15 cellular contexts compared by ENCODE assay signal in genomic region chr5:1875843-1876671, GRCh38. TPM values are rescaled to one million over a fixed set of nuclear protein-coding genes. Genes with fewer than 3 reads are reported as not detected.
A peak's percentile ranks its signal among the peaks of the same experiment; 100 is the strongest.
DNase-seq lines count a peak whose midpoint lies in the region; ATAC-seq, FAIRE-seq and TF ChIP-seq lines count a peak whose summit lies in the region.
"Had no signal": no experiment of that assay in that cellular context is flagged by ENCODE, and none has a peak within 500 bp of the region (broad histone marks: within the 10 kb centered on the region; RNA-seq: fewer than 3 reads in every experiment).

No MANE protein-coding gene starts in this region.

- H3K9me3 Mint-ChIP-seq in neural progenitor cell: peaks cover 13% of the 10 kb centered on the region

- H3K4me1 ChIP-seq in IMR-90 (ENCODE audit: control insufficient read depth, insufficient read depth, low read length) (no peaks in the 10 kb centered on the region; the same call in 1 of the 2 replicates), H1 (replicated peaks in 1 of 4; ENCODE audit: control insufficient read depth in 3 of 4, insufficient read depth in 4 of 4, low read length in 3 of 4) (peaks cover 3 to 32% (median 13%) of the 10 kb centered on the region in 4 experiments), neural progenitor cell (peaks cover 26% of the 10 kb centered on the region)

- BruUV-seq in IMR-90 (replicated peaks; lab: Mats Ljungman, UMichigan): no TSS peak

- H3K9me3 ChIP-seq in IMR-90 (ENCODE audit: control insufficient read depth, insufficient read depth, low read length) (peaks cover 6% of the 10 kb centered on the region; the same call in 1 of the 2 replicates), H1 (ENCODE audit: insufficient read depth in 2 of 2, low read depth in 1 of 2, low read length in 1 of 2) (peaks cover 0 to 3% of the 10 kb centered on the region in 2 experiments; a peak in 1 of 4 replicates), neural progenitor cell (ENCODE audit: low read depth) (no peaks in the 10 kb centered on the region)
- H3K9me3 ChIP-seq: thoracic aorta had no signal

- H2BK15ac ChIP-seq in IMR-90 (ENCODE audit: low read depth, low read length) (no peak overlapping the region), H1 (ENCODE audit: low read length) (no peak overlapping the region)

- no peak overlapping the region for H3K27ac Mint-ChIP-seq in neural progenitor cell

- H3K4me3 Mint-ChIP-seq in neural progenitor cell: peak overlapping the region; percentile 76

- H3K36me3 ChIP-seq in IMR-90 (ENCODE audit: control insufficient read depth, insufficient read depth, low read length) (no peaks in the 10 kb centered on the region), H1 (ENCODE audit: control insufficient read depth in 2 of 4, insufficient read depth in 4 of 4, low read length in 3 of 4) (peaks cover 0 to 13% (median 0%) of the 10 kb centered on the region in 4 experiments; a peak in 1 of 8 replicates), neural progenitor cell (no peaks in the 10 kb centered on the region)
- H3K36me3 ChIP-seq: thoracic aorta had no signal

- peak overlapping the region; percentile 48 for H2AK9ac ChIP-seq in IMR-90 (replicated peaks; ENCODE audit: low read depth, low read length, poor library complexity)

- FAIRE-seq in H1 (lab: Jason Lieb, UNC): no peak

- H3K4me1 Mint-ChIP-seq in neural progenitor cell: peaks cover 24% of the 10 kb centered on the region

- H3K4me2 ChIP-seq in IMR-90 (ENCODE audit: low read depth, low read length): no peak overlapping the region
- peak overlapping the region; percentile 75 to 79 for H3K4me2 ChIP-seq in H1 (ENCODE audit: insufficient read depth in 1 of 2, low read depth in 2 of 2, low read length in 2 of 2)
- H3K4me2 ChIP-seq in neural progenitor cell: peak overlapping the region; percentile 68

- H3K23ac ChIP-seq in IMR-90 (ENCODE audit: low read depth, low read length) (no peak overlapping the region), H1 (ENCODE audit: insufficient read length) (no peak overlapping the region)

- H3K23me2 ChIP-seq in H1 (ENCODE audit: low read depth, low read length): peaks cover 14% of the 10 kb centered on the region; the same call in 1 of the 2 replicates

- H3K56ac ChIP-seq in IMR-90 (ENCODE audit: extremely low read depth, insufficient read depth, low read length) (no peak overlapping the region), H1 (replicated peaks; ENCODE audit: insufficient read length, low read depth, low read length) (no peak overlapping the region)

- H3K4me3 ChIP-seq in IMR-90 (ENCODE audit: insufficient read depth, low read depth, low read length): no peak overlapping the region
- peak overlapping the region; percentile 1 to 54 (median 15); a peak in 5 of 8 replicates for H3K4me3 ChIP-seq in H1 (ENCODE audit: extremely low read depth in 1 of 4, insufficient read depth in 2 of 4, low read depth in 3 of 4, low read length in 4 of 4)
- H3K4me3 ChIP-seq in neural progenitor cell: peak overlapping the region; percentile 22
- H3K4me3 ChIP-seq: thoracic aorta had no signal

- no peak overlapping the region for H3K27ac ChIP-seq in IMR-90 (ENCODE audit: insufficient read depth, low read length)
- no peak overlapping the region for H3K27ac ChIP-seq in H1 (ENCODE audit: low read depth, low read length)
- H3K27ac ChIP-seq in neural progenitor cell: no peak overlapping the region
- H3K27ac ChIP-seq: thoracic aorta had no signal

- in situ Hi-C loops in IMR-90 (cut with MboI; ENCODE audit: low sequenced_read_pairs): no loop called here

- H3K18ac ChIP-seq in IMR-90 (ENCODE audit: low read depth, low read length) (no peak overlapping the region), H1 (ENCODE audit: extremely low read depth, low read length) (no peak overlapping the region)

- DNase-seq in COLO668 (lab: John Stamatoyannopoulos, UW; ENCODE audit: unreplicated experiment): peak; percentile 21
- DNase-seq in IMR-90: no peak
- DNase-seq in H1 (ENCODE audit: low read depth in 1 of 2, low spot score in 2 of 2): peak in 1 of 2 experiments; percentile 76
- peak; percentile 74 for DNase-seq in neural progenitor cell (ENCODE audit: low spot score)
- no peak for DNase-seq in NCI-H2196 treated with DMSO at 0.1 percent for 48 hours (lab: John Stamatoyannopoulos, UW; ENCODE audit: unreplicated experiment)
- DNase-seq in COR-L47 (lab: John Stamatoyannopoulos, UW): no peak
- DNase-seq: NCI-H1417 treated with DMSO at 0.1 percent for 48 hours had no signal

- H2AK5ac ChIP-seq in IMR-90 (ENCODE audit: low read depth, low read length) (no peak overlapping the region), H1 (ENCODE audit: low read depth, low read length) (no peak overlapping the region)

- H4K5ac ChIP-seq in IMR-90 (ENCODE audit: low read depth, low read length) (no peak overlapping the region), H1 (ENCODE audit: insufficient read length, low read depth, low read length) (no peak overlapping the region)

- dilution Hi-C loops in IMR-90 (cut with HindIII; ENCODE audit: low sequenced_read_pairs, unreplicated experiment): no loop called here

- TF ChIP-seq POLR2A in IMR-90 (IDR thresholded peaks at IDR 0.05; ENCODE audit: low read depth, low read length) (no peak), H1 (IDR thresholded peaks at IDR 0.05; ENCODE audit: control extremely low read depth in 1 of 2, low read depth in 2 of 2, low read length in 2 of 2) (no peak)

- CTCF ChIA-PET in IMR-90 (lab: Yijun Ruan, JAX): no interaction called here
- CTCF ChIA-PET in H1 (lab: Charles Lee; ENCODE audit: partially characterized antibody): interaction anchor here (1.0 to 1.2 kb wide), 4 partner anchors 9 to 134 kb away, joined by 3 to 4 read pairs (median 3); no protein-coding TSS in a partner anchor

- ATAC-seq in IMR-90 (ENCODE audit: low read depth) (no peak), GM19395 (IDR thresholded peaks at IDR 0.05; ENCODE audit: unreplicated experiment) (no peak), HG03571 (IDR thresholded peaks at IDR 0.05; ENCODE audit: unreplicated experiment) (no peak)
- ATAC-seq: activated CD4-positive, CD25-positive, alpha-beta regulatory T cell treated with anti-CD3 and anti-CD28 coated beads, Interleukin-2, amount 50 U/mL, for 24 hours; sciatic nerve had no signal

- H4K91ac ChIP-seq in IMR-90 (ENCODE audit: insufficient read depth, low read depth, low read length) (no peak overlapping the region), H1 (replicated peaks; ENCODE audit: insufficient read length, low read length) (no peak overlapping the region)

- peaks cover 62% of the 10 kb centered on the region for H3K27me3 Mint-ChIP-seq in neural progenitor cell (ENCODE audit: insufficient read depth, low read depth)

- H3K27me3 ChIP-seq in IMR-90 (ENCODE audit: control insufficient read depth, insufficient read depth, low read length): peaks cover 81% of the 10 kb centered on the region
- peaks cover 63 to 95% (median 87%) of the 10 kb centered on the region in 4 experiments for H3K27me3 ChIP-seq in H1 (replicated peaks in 1 of 4; ENCODE audit: control insufficient read depth in 3 of 4, extremely low read depth in 1 of 4, insufficient read depth in 3 of 4, low read length in 3 of 4)
- peaks cover 100% of the 10 kb centered on the region for H3K27me3 ChIP-seq in neural progenitor cell

- H2AFZ ChIP-seq in IMR-90 (replicated peaks; ENCODE audit: low read length, poor library complexity): no peak overlapping the region
- H2AFZ ChIP-seq in H1 (ENCODE audit: low read length): no peak overlapping the region
- H2AFZ ChIP-seq in neural progenitor cell (replicated peaks): no peak overlapping the region

- H2BK20ac ChIP-seq in IMR-90 (ENCODE audit: low read depth, low read length) (no peak overlapping the region), H1 (ENCODE audit: low read length) (no peak overlapping the region)

- no peak overlapping the region for H3K9ac ChIP-seq in IMR-90 (ENCODE audit: low read depth, low read length)
- no peak overlapping the region for H3K9ac ChIP-seq in H1 (replicated peaks in 1 of 4; ENCODE audit: extremely low read depth in 1 of 4, low read depth in 3 of 4, low read length in 3 of 4)
- H3K9ac ChIP-seq in neural progenitor cell: no peak overlapping the region

- H3K9me1 ChIP-seq in IMR-90 (ENCODE audit: insufficient read depth, low read length): no peaks in the 10 kb centered on the region

- H4K20me1 ChIP-seq in IMR-90 (ENCODE audit: insufficient read depth, low read length) (no peaks in the 10 kb centered on the region), H1 (replicated peaks in 1 of 2; ENCODE audit: control insufficient read depth in 1 of 2, insufficient read depth in 2 of 2, low read length in 2 of 2) (peaks cover 11 to 23% of the 10 kb centered on the region in 2 experiments), neural progenitor cell (ENCODE audit: low read depth) (peaks cover 83% of the 10 kb centered on the region)

- H2BK120ac ChIP-seq in IMR-90 (ENCODE audit: low read depth, low read length) (no peak overlapping the region), H1 (replicated peaks; ENCODE audit: low read depth, low read length) (no peak overlapping the region)

- H3F3A ChIP-seq in neural progenitor cell (ENCODE audit: low read depth): peaks cover 14% of the 10 kb centered on the region

- H3K79me2 ChIP-seq in H1 (ENCODE audit: control insufficient read depth in 1 of 2, insufficient read depth in 2 of 2, low read length in 2 of 2) (no peaks in the 10 kb centered on the region), neural progenitor cell (ENCODE audit: low read depth) (no peaks in the 10 kb centered on the region)

- 3% methylated on average over 32 of the region's 62 CpGs; no CpG with 5 or more reads in 1 of the 2 experiments for WGBS in IMR-90 (ENCODE audit: extremely low coverage in 2 of 2, insufficient read length in 1 of 2), 2 experiments
- WGBS in H1 (ENCODE audit: extremely low coverage in 1 of 2, insufficient coverage in 1 of 2, insufficient read length in 1 of 2, insufficient replicate concordance in 2 of 2, low coverage in 1 of 2, low lambda C conversion rate in 2 of 2, missing lambda C conversion rate in 1 of 2), 2 experiments: 3% methylated on average over 46 of the region's 62 CpGs; no CpG with 5 or more reads in 1 of the 2 experiments

- H2BK5ac ChIP-seq in IMR-90 (ENCODE audit: low read depth, low read length, poor library complexity, severe bottlenecking) (no peak overlapping the region), H1 (ENCODE audit: low read depth, low read length) (no peak overlapping the region)

- H4K8ac ChIP-seq in IMR-90 (ENCODE audit: low read depth in 2 of 2, low read length in 2 of 2) (no peak overlapping the region), H1 (ENCODE audit: extremely low read depth, insufficient read depth, low read length) (peak overlapping the region; percentile 12; the same call in 1 of the 2 replicates)

- TF ChIP-seq RAD21 in IMR-90 (IDR thresholded peaks at IDR 0.05; ENCODE audit: low read length): no peak
- no peak for TF ChIP-seq RAD21 in H1 (IDR thresholded peaks at IDR 0.05 in 1 of 2, conservative IDR thresholded peaks at IDR 0.05 in 1 of 2; ENCODE audit: low read depth in 2 of 2, low read length in 2 of 2)

- H3K36me3 Mint-ChIP-seq in neural progenitor cell: no peaks in the 10 kb centered on the region

- intact Hi-C loops in IMR-90 (cut with micrococcal nuclease): no loop called here

- no peak overlapping the region for H2BK12ac ChIP-seq in H1 (ENCODE audit: low read depth, low read length)

- H3K14ac ChIP-seq in IMR-90 (replicated peaks; ENCODE audit: low read depth, low read length) (no peak overlapping the region), H1 (ENCODE audit: insufficient read length) (no peak overlapping the region)

- POLR2A ChIA-PET in IMR-90 (lab: Charles Lee; ENCODE audit: unreplicated experiment): no interaction called here
- POLR2A ChIA-PET in H1 (lab: Charles Lee; ENCODE audit: partially characterized antibody): interaction anchor here (0.9 to 1.1 kb wide), 2 partner anchors 8 to 13 kb away, joined by 3 to 4 read pairs; no protein-coding TSS in a partner anchor

- TF ChIP-seq EP300 in H1 (IDR thresholded peaks at IDR 0.05; ENCODE audit: borderline replicate concordance in 1 of 2, low read depth in 2 of 2, low read length in 2 of 2): no peak

- TF ChIP-seq CTCF in IMR-90 (conservative IDR thresholded peaks at IDR 0.05; ENCODE audit: low read depth, low read length) (no peak), H1 (IDR thresholded peaks at IDR 0.05; ENCODE audit: control extremely low read depth in 1 of 3, insufficient read depth in 1 of 3, low read depth in 1 of 3, low read length in 3 of 3) (no peak), neural progenitor cell (IDR thresholded peaks at IDR 0.05) (no peak)

- H3K79me1 ChIP-seq in IMR-90 (ENCODE audit: low read depth in 1 of 2, low read length in 2 of 2): no peaks in the 10 kb centered on the region
- no peaks in the 10 kb centered on the region for H3K79me1 ChIP-seq in H1 (ENCODE audit: low read depth, low read length)

- H3K4ac ChIP-seq in IMR-90 (ENCODE audit: low read depth, low read length) (no peak overlapping the region), H1 (replicated peaks; ENCODE audit: insufficient read length, low read depth, low read length) (no peak overlapping the region)

RNA-seq across cellular contexts. Expression of gene IRX4, which starts 6.7 kb away (rescaled TPM):
- total RNA-seq in IMR-90 (2012; rRNA removed) (not detected in 2 replicates), neural progenitor cell (ENCODE audit: low replicate concordance) (not detected in 2 replicates)
- polyA plus RNA-seq in IMR-90 (2012; rRNA removed) (not detected in 2 replicates), H1 (2011; rRNA removed) (0.45 and 0.97 TPM in 2 replicates)
- polyA plus RNA-seq in IMR-90 (2012; cell fraction: cytosol; rRNA removed): 0.04 and 0.07 TPM in 2 replicates
- 0.18 and 0.25 TPM in 2 replicates for polyA plus RNA-seq in IMR-90 (2012; cell fraction: nucleus; rRNA removed; ENCODE audit: low replicate concordance)
- total RNA-seq in H1 (2021; fragmentation: NEBNext Ultra II Directional; extraction: Animal tissue kit (Norgen Biotek cat#: 25700)): 0.82 and 1.2 TPM in 2 replicates
- polyA plus RNA-seq in H1 (2011; cell fraction: cytosol; rRNA removed): 0.87 TPM
- polyA plus RNA-seq in H1 (2011; cell fraction: nucleus; rRNA removed): 1.8 TPM
- polyA plus RNA-seq in H1 (2012, experiment 1 of 2): 0.40 to 1.2 TPM (median 1.1 TPM) in 4 replicates
- polyA plus RNA-seq in H1 (2012, experiment 2 of 2): 1.1 TPM
- polyA plus RNA-seq in H1 (2013, experiment 1 of 2): 1.0 TPM
- 0.75 TPM for polyA plus RNA-seq in H1 (2013, experiment 2 of 2)
- polyA minus RNA-seq in H1 (2011; rRNA and poly(A)+ RNA removed): 0.16 and 0.44 TPM in 2 replicates
- polyA minus RNA-seq in H1 (2011; cell fraction: cytosol; rRNA and poly(A)+ RNA removed): 0.95 TPM
- polyA minus RNA-seq in H1 (2011; cell fraction: nucleus; rRNA and poly(A)+ RNA removed): 0.50 TPM
- total RNA-seq: epithelial cell of proximal tubule, H4, mesenteric fat pad, sciatic nerve, thoracic aorta had no signal

Comparison
In these comparisons a context has a peak if more than half of its experiments do, and no peak if none do; other contexts are left out.
1. DNase-seq: peak in COLO668 (single experiment) and neural progenitor cell (single experiment); none in IMR-90 (single experiment), NCI-H2196 treated with DMSO at 0.1 percent for 48 hours (single experiment) and COR-L47 (single experiment).